In the genomic region with DNA sequence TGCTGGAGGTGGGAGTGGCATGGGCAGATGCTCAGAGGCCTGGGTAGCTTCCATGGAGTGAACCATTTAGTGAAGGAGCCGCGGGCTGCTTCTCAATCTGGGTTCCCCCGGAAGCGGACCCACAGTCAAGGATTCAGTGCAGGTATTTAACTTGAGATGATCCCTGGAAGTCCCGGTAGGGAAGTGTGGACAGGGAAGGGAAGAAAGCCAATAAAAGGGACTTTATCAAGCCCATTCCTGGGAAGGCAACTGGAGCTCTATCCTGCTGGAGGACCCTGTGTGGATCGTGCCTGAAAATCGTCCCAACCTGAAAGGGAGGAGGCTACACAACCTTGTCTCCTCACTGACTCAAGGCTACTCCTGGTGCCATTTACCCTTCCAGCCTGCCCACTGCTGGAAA, we compare ENCODE assay signal across 1 cellular context.
TF ChIP-seq lines count a peak whose summit lies in the region.

No MANE protein-coding gene starts in this region.

TF ChIP-seq in GM23338, 12 proteins besides CTCF, POLR2A, EP300 and RAD21 (continued from another document):
- TF ChIP-seq ZNF462 (CRISPR knock-in tag; IDR thresholded peaks at IDR 0.05): no peak
- TF ChIP-seq STAT1 (IDR thresholded peaks at IDR 0.05; ENCODE audit: unreplicated experiment): no peak
- no peak for TF ChIP-seq ZNF331 (CRISPR knock-in tag; IDR thresholded peaks at IDR 0.05; ENCODE audit: low read depth)
